Comparison of ENCODE assay signal across 8 cellular contexts in the genomic region with DNA sequence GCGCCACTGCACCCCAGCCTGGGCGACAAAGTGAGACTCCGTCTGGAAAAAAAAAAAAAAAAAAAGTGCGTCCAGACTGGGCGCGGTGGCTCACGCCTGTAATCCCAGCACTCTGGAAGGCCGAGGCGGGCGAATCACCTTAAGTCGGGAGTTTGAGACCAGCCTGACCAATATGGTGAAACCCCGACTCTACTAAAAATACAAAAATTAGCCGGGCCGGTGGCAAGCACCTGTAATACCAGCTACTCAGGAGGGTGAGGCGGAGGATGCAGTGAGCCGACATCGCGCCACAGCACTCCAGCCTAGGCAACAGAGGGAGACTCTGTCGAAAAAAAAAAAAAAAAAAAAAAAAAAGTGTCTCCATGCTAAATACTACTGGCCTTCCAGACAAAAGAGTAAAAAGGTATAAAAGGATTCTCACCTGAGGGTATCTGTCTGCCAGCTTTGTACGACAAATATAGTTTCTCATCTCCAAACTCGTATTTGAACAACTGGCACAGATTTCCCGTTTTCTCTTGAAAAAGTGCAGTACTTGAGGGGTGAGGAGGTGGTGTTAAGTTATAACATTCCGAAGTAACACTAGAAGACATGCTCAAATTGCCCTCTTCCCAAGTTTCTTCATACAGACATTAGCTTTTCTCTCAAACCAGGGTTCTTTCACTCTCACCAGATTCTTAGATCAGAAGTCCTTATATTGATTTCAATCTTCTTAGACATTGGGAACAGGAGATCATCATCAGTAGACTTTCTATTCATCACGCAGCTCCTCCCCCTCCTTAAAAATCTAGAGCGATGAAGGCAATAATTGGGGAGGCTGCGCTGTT. TPM values are rescaled to one million over a fixed set of nuclear protein-coding genes. Genes with fewer than 3 reads are reported as not detected.
DNase-seq lines count a peak whose midpoint lies in the region; TF ChIP-seq lines count a peak whose summit lies in the region.

No MANE protein-coding gene starts in this region.

- peaks cover 18% of the 10 kb centered on the region for H3K36me3 Mint-ChIP-seq in activated CD4-positive, alpha-beta T cell treated with anti-CD3 and anti-CD28 coated beads, Interleukin-2, amount 10 ng/mL, durations not matched to agents 24 days and 14 days (ENCODE audit: low read depth)
- peaks cover 8% of the 10 kb centered on the region for H3K36me3 Mint-ChIP-seq in endothelial cell (ENCODE audit: low read depth, unreplicated experiment)
- no peaks in the 10 kb centered on the region for H3K36me3 Mint-ChIP-seq in neural crest cell (ENCODE audit: low read depth)

- intact Hi-C loops in activated CD4-positive, alpha-beta T cell treated with anti-CD3 and anti-CD28 coated beads, Interleukin-2, amount 10 ng/mL, durations not matched to agents 24 days and 14 days (cut with micrococcal nuclease) = loop anchor here (2.0 to 10.0 kb wide), 3 partner anchors 102 to 560 kb away; a partner anchor contains a TSS

- H3K9me3 ChIP-seq in OCI-LY1 (ENCODE audit: low read length) = no peaks in the 10 kb centered on the region

- no peaks in the 10 kb centered on the region for H3K9me2 ChIP-seq in OCI-LY1 (ENCODE audit: low read depth, low read length)

- no peaks in the 10 kb centered on the region for H3F3A ChIP-seq in OCI-LY1 (ENCODE audit: insufficient read depth, low read length)

- H3K27ac Mint-ChIP-seq in activated CD4-positive, alpha-beta T cell treated with anti-CD3 and anti-CD28 coated beads, Interleukin-2, amount 10 ng/mL, durations not matched to agents 24 days and 14 days = peak overlapping the region; percentile 84
- H3K27ac Mint-ChIP-seq in endothelial cell (ENCODE audit: unreplicated experiment) = peak overlapping the region; percentile 82
- no peak overlapping the region for H3K27ac Mint-ChIP-seq in neural crest cell (ENCODE audit: unreplicated experiment)

- H3K4me1 ChIP-seq in OCI-LY1 (ENCODE audit: insufficient read depth, low read length, severe bottlenecking) = peaks cover 36% of the 10 kb centered on the region

- no peaks in the 10 kb centered on the region for H3K27me3 ChIP-seq in OCI-LY1 (ENCODE audit: insufficient read depth, low read length)

- DNase-seq in activated CD4-positive, alpha-beta T cell treated with anti-CD3 and anti-CD28 coated beads, Interleukin-2, amount 10 ng/mL, durations not matched to agents 24 days and 14 days = no peak
- DNase-seq in activated CD4-positive, alpha-beta T cell treated with anti-CD3 and anti-CD28 coated beads for 4 hours = no peak
- DNase-seq in endothelial cell (ENCODE audit: low spot score) (no peak), neural crest cell (ENCODE audit: low read depth, low spot score) (no peak), occipital lobe (lab: John Stamatoyannopoulos, UW) (no peak), hippocampal formation (lab: John Stamatoyannopoulos, UW) (no peak), OCI-M2 (lab: John Stamatoyannopoulos, UW; ENCODE audit: unreplicated experiment) (no peak)

- H2AFZ ChIP-seq in OCI-LY1 (ENCODE audit: low read length) = no peak overlapping the region

- peak overlapping the region; percentile 85 for H3K9ac ChIP-seq in OCI-LY1 (ENCODE audit: low read length)

- H3K27ac ChIP-seq in OCI-LY1 (ENCODE audit: low read depth, low read length, poor library complexity, severe bottlenecking) = no peak overlapping the region

- TF ChIP-seq CTCF in OCI-LY1 (IDR thresholded peaks at IDR 0.05; ENCODE audit: low read length) (no peak), endothelial cell (IDR thresholded peaks at IDR 0.05; ENCODE audit: unreplicated experiment) (no peak), neural crest cell (conservative IDR thresholded peaks at IDR 0.05) (no peak)

- H3K4me1 Mint-ChIP-seq in activated CD4-positive, alpha-beta T cell treated with anti-CD3 and anti-CD28 coated beads, Interleukin-2, amount 10 ng/mL, durations not matched to agents 24 days and 14 days = peaks cover 47% of the 10 kb centered on the region
- H3K4me1 Mint-ChIP-seq in endothelial cell (ENCODE audit: unreplicated experiment) (peaks cover 63% of the 10 kb centered on the region), neural crest cell (peaks cover 50% of the 10 kb centered on the region)

- no peaks in the 10 kb centered on the region for H3K27me3 Mint-ChIP-seq in activated CD4-positive, alpha-beta T cell treated with anti-CD3 and anti-CD28 coated beads, Interleukin-2, amount 10 ng/mL, durations not matched to agents 24 days and 14 days
- peaks cover 20% of the 10 kb centered on the region for H3K27me3 Mint-ChIP-seq in endothelial cell (ENCODE audit: unreplicated experiment)
- peaks cover 6% of the 10 kb centered on the region for H3K27me3 Mint-ChIP-seq in neural crest cell (ENCODE audit: low read depth)

- H3K4me2 ChIP-seq in OCI-LY1 (ENCODE audit: low read length) = peak overlapping the region; percentile 66

- H3K4me3 Mint-ChIP-seq in activated CD4-positive, alpha-beta T cell treated with anti-CD3 and anti-CD28 coated beads, Interleukin-2, amount 10 ng/mL, durations not matched to agents 24 days and 14 days = peak overlapping the region; percentile 88
- H3K4me3 Mint-ChIP-seq in endothelial cell (ENCODE audit: unreplicated experiment) = peak overlapping the region; percentile 95
- H3K4me3 Mint-ChIP-seq in neural crest cell = peak overlapping the region; percentile 91

- no peaks in the 10 kb centered on the region for H3K9me3 Mint-ChIP-seq in activated CD4-positive, alpha-beta T cell treated with anti-CD3 and anti-CD28 coated beads, Interleukin-2, amount 10 ng/mL, durations not matched to agents 24 days and 14 days
- H3K9me3 Mint-ChIP-seq in endothelial cell (ENCODE audit: unreplicated experiment) (no peaks in the 10 kb centered on the region), neural crest cell (peaks cover 7% of the 10 kb centered on the region)

- H3K36me3 ChIP-seq in OCI-LY1 (ENCODE audit: insufficient read depth, low read length) = no peaks in the 10 kb centered on the region; the same call in 1 of the 2 replicates

- H4K20me1 ChIP-seq in OCI-LY1 (ENCODE audit: insufficient read depth, low read length) = no peaks in the 10 kb centered on the region

- H3K79me2 ChIP-seq in OCI-LY1 (ENCODE audit: insufficient read depth, low read length) = no peaks in the 10 kb centered on the region

- peak overlapping the region; percentile 85 for H3K4me3 ChIP-seq in OCI-LY1 (ENCODE audit: low read depth, low read length, poor library complexity, severe bottlenecking)

RNA-seq across cellular contexts. Expression of a gene that starts 1.1 kb away (rescaled TPM):
- total RNA-seq in activated CD4-positive, alpha-beta T cell treated with anti-CD3 and anti-CD28 coated beads, Interleukin-2, amount 10 ng/mL, durations not matched to agents 24 days and 14 days = 34.8 and 36.2 TPM in 2 replicates
- total RNA-seq in endothelial cell (ENCODE audit: unreplicated experiment) (89.8 TPM), neural crest cell (39.4 and 40.9 TPM in 2 replicates), occipital lobe (34.3 TPM)

RNA-seq across cellular contexts. Expression of a gene that starts 30.3 kb away (rescaled TPM):
- total RNA-seq in activated CD4-positive, alpha-beta T cell treated with anti-CD3 and anti-CD28 coated beads, Interleukin-2, amount 10 ng/mL, durations not matched to agents 24 days and 14 days = not detected in 2 replicates
- total RNA-seq in endothelial cell (ENCODE audit: unreplicated experiment) (not detected), neural crest cell (0.26 and 0.52 TPM in 2 replicates), occipital lobe (0.31 TPM)
